In the genomic region with DNA sequence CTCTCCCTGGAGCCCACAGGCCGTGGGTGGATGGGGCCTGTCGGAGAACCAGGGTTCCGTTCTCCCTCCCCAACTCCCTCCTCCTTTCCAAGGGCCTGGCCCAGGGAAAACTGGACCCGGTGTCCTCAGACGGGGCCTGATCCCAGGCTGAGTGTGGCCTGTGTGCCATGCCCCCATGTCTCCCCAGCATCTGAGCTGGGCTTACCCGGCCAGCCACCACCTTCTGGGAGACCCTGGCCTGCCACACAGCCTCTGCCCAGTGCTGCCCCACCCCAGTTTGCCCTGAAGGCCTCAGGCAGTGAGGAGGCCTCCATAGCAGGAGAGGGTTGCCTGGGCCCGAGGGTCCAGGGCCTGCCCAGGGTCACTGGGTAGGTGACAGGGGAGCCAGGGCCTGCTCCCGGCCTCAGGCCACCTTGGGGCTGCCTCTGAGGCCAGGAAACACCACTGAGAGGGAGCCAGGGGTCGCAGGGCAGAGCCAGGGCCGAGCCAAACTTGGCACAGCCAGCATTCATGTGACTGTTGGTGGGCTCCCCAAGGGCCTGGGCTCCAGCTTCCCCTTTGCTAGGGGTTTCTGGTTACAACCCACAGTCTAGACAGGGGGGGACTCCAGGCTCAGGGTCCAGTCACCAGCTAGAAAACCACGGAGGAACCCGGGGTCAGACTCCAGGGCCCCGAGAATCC, we compare ENCODE assay signal across 13 cellular contexts. TPM values are rescaled to one million over a fixed set of nuclear protein-coding genes. Genes with fewer than 3 reads are reported as not detected.
DNase-seq lines count a peak whose midpoint lies in the region; ATAC-seq, FAIRE-seq and TF ChIP-seq lines count a peak whose summit lies in the region.
"Had no signal": no experiment of that assay in that cellular context is flagged by ENCODE, and none has a peak within 500 bp of the region (broad histone marks: within the 10 kb centered on the region; RNA-seq: fewer than 3 reads in every experiment).

No MANE protein-coding gene starts in this region.

- H2AFZ ChIP-seq in fibroblast of lung (ENCODE audit: low read length), result no peak overlapping the region
- H2AFZ ChIP-seq: PC-9 had no signal

- no peak for FAIRE-seq in pancreas (lab: Jason Lieb, UNC)

- TF ChIP-seq CTCF in RWPE2 (IDR thresholded peaks at IDR 0.05; ENCODE audit: poor library complexity, severe bottlenecking) (no peak), fibroblast of lung (conservative IDR thresholded peaks at IDR 0.05 in 1 of 2, IDR thresholded peaks at IDR 0.05 in 1 of 2; ENCODE audit: low read depth in 1 of 2, low read length in 2 of 2) (no peak), pancreas (IDR thresholded peaks at IDR 0.05) (no peak)

- H3K36me3 ChIP-seq in BLaER1 (peaks cover 15% of the 10 kb centered on the region; the same call in 1 of the 2 replicates), RWPE2 (ENCODE audit: low read depth) (peaks cover 5% of the 10 kb centered on the region), fibroblast of lung (ENCODE audit: control insufficient read depth, insufficient read depth, low read length) (peaks cover 8% of the 10 kb centered on the region), pancreas (peaks cover under 1 to 21% (median 2%) of the 10 kb centered on the region in 3 donors)

- 47 to 56% methylated on average over 13 of the region's 13 CpGs for WGBS in pancreas, 2 donors

- no peaks in the 10 kb centered on the region for H3K9me3 ChIP-seq in BLaER1
- H3K9me3 ChIP-seq in RWPE2 (ENCODE audit: severe bottlenecking), result no peaks in the 10 kb centered on the region
- no peaks in the 10 kb centered on the region for H3K9me3 ChIP-seq in fibroblast of lung (ENCODE audit: control insufficient read depth, insufficient read depth, low read depth, low read length)
- H3K9me3 ChIP-seq in pancreas, result no peaks in the 10 kb centered on the region

- no peak for ATAC-seq in RWPE2 (ENCODE audit: low read depth)
- ATAC-seq in pancreas, result peak in 3 of 4 donors; percentile 5 to 22 (median 12)
- ATAC-seq in HG03135 (IDR thresholded peaks at IDR 0.05; ENCODE audit: unreplicated experiment), result no peak

- intact Hi-C loops in pancreas (cut with DNase I), result no loop called here

- H3K9ac ChIP-seq in BLaER1, result peak overlapping the region; percentile 71
- peak overlapping the region; percentile 7 for H3K9ac ChIP-seq in fibroblast of lung (ENCODE audit: insufficient read depth, low read length)

- no peaks in the 10 kb centered on the region for H3K79me2 ChIP-seq in fibroblast of lung (ENCODE audit: control insufficient read depth, insufficient read depth, low read length)

- DNase-seq in RWPE2 (ENCODE audit: low spot score) (peak; percentile 51), fibroblast of lung (ENCODE audit: low read depth in 2 of 2) (no peak), pancreas (peak in 3 of 6 donors; percentile 36 to 74 (median 60)), NCI-H187 (lab: John Stamatoyannopoulos, UW) (no peak), putamen (ENCODE audit: low spot score) (no peak), NCI-H1092 (lab: John Stamatoyannopoulos, UW) (no peak)
- DNase-seq: activated T-cell treated with anti-CD3 and anti-CD28 coated beads, Interleukin-2, amount 50 U/mL, for 1 hour; PC-9 had no signal

- H3K27me3 ChIP-seq in BLaER1 (peaks cover 24% of the 10 kb centered on the region), RWPE2 (ENCODE audit: insufficient read depth, poor library complexity, severe bottlenecking) (peaks cover 12% of the 10 kb centered on the region), fibroblast of lung (ENCODE audit: control insufficient read depth, insufficient read depth, low read length) (peaks cover 2% of the 10 kb centered on the region), pancreas (no peaks in the 10 kb centered on the region)

- H3K4me1 ChIP-seq in BLaER1 (peaks cover 94% of the 10 kb centered on the region), RWPE2 (ENCODE audit: insufficient read depth, poor library complexity, severe bottlenecking) (peaks cover 6% of the 10 kb centered on the region), fibroblast of lung (ENCODE audit: control insufficient read depth, extremely low read depth, insufficient read depth, low read length) (peaks cover 17% of the 10 kb centered on the region), pancreas (peaks cover 0 to 8% (median 0%) of the 10 kb centered on the region in 3 donors)

- H3K4me3 ChIP-seq in BLaER1 (0 out of 2 replicates have a peak overlapping the region, but pooled peaks have one; percentile 9), RWPE2 (ENCODE audit: severe bottlenecking) (no peak overlapping the region), fibroblast of lung (replicated peaks in 1 of 4; ENCODE audit: control extremely low read depth in 1 of 4, insufficient read depth in 1 of 4, low read depth in 3 of 4, low read length in 4 of 4) (no peak overlapping the region), pancreas (no peak overlapping the region)
- H3K4me3 ChIP-seq: PC-9 had no signal

- H3K4me2 ChIP-seq in BLaER1 (peak overlapping the region; percentile 89), fibroblast of lung (ENCODE audit: extremely low read depth, insufficient read depth, low read length) (no peak overlapping the region)
- H3K4me2 ChIP-seq: PC-9 had no signal

- H4K20me1 ChIP-seq in BLaER1 (peaks cover 52% of the 10 kb centered on the region), fibroblast of lung (ENCODE audit: control insufficient read depth, extremely low read depth, insufficient read depth, low read length) (no peaks in the 10 kb centered on the region)

- peak overlapping the region; percentile 86 for H3K27ac ChIP-seq in BLaER1
- peak overlapping the region; percentile 5 for H3K27ac ChIP-seq in RWPE2 (ENCODE audit: poor library complexity, severe bottlenecking)
- H3K27ac ChIP-seq in fibroblast of lung (ENCODE audit: insufficient read depth, low read length), result peak overlapping the region; percentile 7
- H3K27ac ChIP-seq in pancreas, result peak overlapping the region in 1 of 4 donors; percentile 27
- H3K27ac ChIP-seq: PC-9 had no signal

RNA-seq across cellular contexts. Expression of a gene that starts 0.6 kb away (rescaled TPM):
- total RNA-seq in fibroblast of lung (0.26 and 0.50 TPM in 2 replicates), pancreas (1 to 10 TPM in 1 of 6 donors, under 1 TPM in 5; 0.28 to 2.0 (median 0.45) TPM)
- polyA plus RNA-seq in fibroblast of lung (0.05 and 0.15 TPM in 2 replicates), pancreas (under 1 TPM; 0.53 to 0.56 TPM)
- 0.16 and 0.69 TPM in 2 replicates for polyA plus RNA-seq in fibroblast of lung (2012)
- polyA minus RNA-seq in fibroblast of lung (ENCODE audit: low replicate concordance), result not detected in 2 replicates

RNA-seq across cellular contexts. Expression of a gene that starts 12.7 kb away (rescaled TPM):
- 198 and 253 TPM in 2 replicates for total RNA-seq in fibroblast of lung
- 120 and 135 TPM in 2 replicates for polyA plus RNA-seq in fibroblast of lung
- 295 and 303 TPM in 2 replicates for polyA plus RNA-seq in fibroblast of lung (2012)
- 474 and 687 TPM in 2 replicates for polyA minus RNA-seq in fibroblast of lung (ENCODE audit: low replicate concordance)
- 100 to 1,000 TPM; 231 to 596 (median 310) TPM for total RNA-seq in pancreas
- 100 to 1,000 TPM; 279 to 422 TPM for polyA plus RNA-seq in pancreas

RNA-seq across cellular contexts. Expression of a gene that starts 54.0 kb away (rescaled TPM):
- total RNA-seq in fibroblast of lung (not detected in 2 replicates), pancreas (not detected)
- polyA plus RNA-seq in fibroblast of lung (not detected in 2 replicates), pancreas (not detected)
- polyA plus RNA-seq in fibroblast of lung (2012), result not detected in 2 replicates
- polyA minus RNA-seq in fibroblast of lung (ENCODE audit: low replicate concordance), result not detected in 2 replicates
- total RNA-seq: Daoy, PC-9, subcutaneous adipose tissue had no signal
- polyA plus RNA-seq: esophagus had no signal

Comparison
In these comparisons a context has a peak if more than half of its experiments do, and no peak if none do; other contexts are left out.
1. ATAC-seq: peak in pancreas (3 of 4); none in RWPE2 (single experiment) and HG03135 (single experiment).